In the genomic region with DNA sequence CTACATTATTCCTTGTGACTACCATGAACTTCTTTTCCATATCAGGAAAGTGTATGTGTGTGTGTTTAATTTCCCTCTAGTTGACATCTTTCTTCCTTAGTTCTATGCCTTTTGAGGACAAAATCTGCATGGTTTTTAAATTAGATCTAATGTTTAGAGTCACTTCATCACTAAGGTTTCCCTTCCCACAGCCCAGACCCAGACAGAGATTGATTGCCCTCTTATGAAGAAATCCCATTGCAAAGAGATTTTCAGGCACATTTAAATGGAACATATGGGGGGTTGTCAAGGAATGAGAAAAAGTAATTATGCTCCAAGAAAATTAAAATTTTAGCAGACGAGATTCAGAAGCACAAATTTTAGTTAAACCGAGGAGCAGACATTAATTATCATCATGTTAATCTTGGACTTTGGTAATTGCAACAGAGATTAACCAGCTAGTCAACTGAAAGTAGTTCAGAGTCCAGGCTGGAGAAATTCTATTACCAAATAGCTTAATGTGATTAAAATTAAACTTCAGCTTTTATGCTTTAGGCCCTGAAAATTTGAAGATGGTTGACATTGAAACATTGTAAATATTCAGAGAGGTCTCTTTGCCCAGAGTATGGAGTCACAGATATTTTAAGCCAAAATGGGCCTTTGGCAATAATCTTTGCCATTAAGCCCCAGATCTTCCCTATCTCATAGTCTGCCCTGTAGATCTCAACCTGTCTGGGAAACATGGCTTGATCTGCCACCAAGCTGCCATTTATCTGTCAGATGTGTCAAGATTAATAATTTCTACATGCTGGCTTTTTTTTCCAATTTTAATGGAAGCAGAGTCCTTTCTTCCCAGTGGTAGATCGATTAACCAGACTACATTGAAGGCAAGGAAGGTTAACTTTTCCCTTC, we compare ENCODE assay signal across 34 cellular contexts.
"Had no signal": no experiment of that assay in that cellular context is flagged by ENCODE, and none has a peak within 500 bp of the region (broad histone marks: within the 10 kb centered on the region; RNA-seq: fewer than 3 reads in every experiment).

No MANE protein-coding gene starts in this region.

- H3K27ac ChIP-seq: adrenal gland, body of pancreas, brain microvascular endothelial cell, breast epithelium, VCaP had no signal

- H3K36me3 ChIP-seq: adrenal gland, brain microvascular endothelial cell, breast epithelium had no signal

- H3K4me1 ChIP-seq: body of pancreas, breast epithelium had no signal

- H3K4me3 ChIP-seq: adrenal gland, body of pancreas, breast epithelium had no signal

- DNase-seq: activated B cell treated with CpG ODN at 0.5 μM for 24 hours; activated CD4-positive, alpha-beta memory T cell treated with anti-CD3 and anti-CD28 coated beads for 36 hours; activated CD4-positive, alpha-beta T cell treated with anti-CD3 and anti-CD28 coated beads for 4 hours; activated CD4-positive, alpha-beta T cell treated with anti-CD3 and anti-CD28 coated beads, Interleukin-2, amount 10 ng/mL, durations not matched to agents 24 days and 14 days; activated CD4-positive, alpha-beta T cell treated with anti-CD3 and anti-CD28 coated beads, Interleukin-2, amount 50 U/mL, for 1 hour; activated CD4-positive, alpha-beta T cell treated with anti-CD3 and anti-CD28 coated beads, Interleukin-2, amount 50 U/mL, for 4 hours; activated CD4-positive, CD25-positive, alpha-beta regulatory T cell treated with anti-CD3 and anti-CD28 coated beads, Interleukin-2, amount 50 U/mL, for 72 hours; activated CD8-positive, alpha-beta memory T cell treated with anti-CD3 and anti-CD28 coated beads, Interleukin-2, amount 50 U/mL, for 4 hours; activated CD8-positive, alpha-beta T cell treated with anti-CD3 and anti-CD28 coated beads for 36 hours; activated effector memory CD4-positive, alpha-beta T cell treated with anti-CD3 and anti-CD28 coated beads, Interleukin-2, amount 50 U/mL, for 16 hours; activated gamma-delta T cell treated with Interleukin-2 at 50 U/mL for 16 hours; activated naive CD4-positive, alpha-beta T cell; activated naive CD4-positive, alpha-beta T cell treated with anti-CD3 and anti-CD28 coated beads for 36 hours; activated naive CD4-positive, alpha-beta T cell treated with anti-CD3 and anti-CD28 coated beads, Interleukin-2, amount 50 U/mL, for 16 hours; activated naive CD8-positive, alpha-beta T cell treated with anti-CD3 and anti-CD28 coated beads for 36 hours; activated T-cell treated with anti-CD3 and anti-CD28 coated beads for 4 hours; activated T-cell treated with anti-CD3 and anti-CD28 coated beads, Interleukin-2, amount 50 U/mL, for 1 hour; activated T-cell treated with anti-CD3 and anti-CD28 coated beads, Interleukin-2, amount 50 U/mL, for 4 hours; activated T-cell treated with anti-CD3 and anti-CD28 coated beads, Interleukin-2, amount 50 U/mL, for 72 hours; adrenal gland; amniotic stem cell; aorta; body of pancreas; brain microvascular endothelial cell; caudate nucleus; cerebellar nuclear complex; T-helper 2 cell; T-helper 9 cell had no signal

- ATAC-seq: activated CD8-positive, alpha-beta T cell treated with anti-CD3 and anti-CD28 coated beads for 36 hours; activated naive CD4-positive, alpha-beta T cell treated with anti-CD3 and anti-CD28 coated beads, Interleukin-2, amount 50 U/mL, for 72 hours; activated T-cell treated with anti-CD3 and anti-CD28 coated beads, Interleukin-2, amount 50 U/mL, for 4 hours; activated T-cell treated with anti-CD3 and anti-CD28 coated beads, Interleukin-2, amount 50 U/mL, for 72 hours; activated T-helper 17 cell treated with anti-CD3 and anti-CD28 coated beads, Interleukin-2, amount 50 U/mL, for 72 hours; body of pancreas had no signal

- FAIRE-seq: astrocyte, TTC549 had no signal

- H3K9me3 ChIP-seq: adrenal gland, body of pancreas, breast epithelium had no signal

- H3K27me3 ChIP-seq: adrenal gland, body of pancreas, brain microvascular endothelial cell, breast epithelium had no signal
